Comparison of ENCODE assay signal across 23 cellular contexts in the genomic region with DNA sequence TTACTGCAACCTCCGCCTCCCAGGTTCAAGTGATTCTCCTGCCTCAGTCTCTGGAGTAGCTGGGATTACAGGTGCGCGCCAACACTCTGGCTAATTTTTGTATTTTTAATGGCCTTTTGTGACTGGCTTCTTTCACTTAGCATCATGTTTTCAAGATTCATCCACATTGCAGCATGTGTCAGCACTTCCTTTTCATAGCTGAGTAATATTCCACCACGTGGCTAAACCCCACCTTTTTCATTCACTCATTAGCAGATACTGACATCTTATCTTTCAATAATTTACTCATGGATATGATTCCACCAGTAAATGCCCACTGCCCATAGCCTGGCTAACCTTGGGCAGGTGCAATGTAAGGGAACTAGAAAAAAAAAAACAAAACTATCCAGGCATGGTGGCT. TPM values are rescaled to one million over a fixed set of nuclear protein-coding genes. Genes with fewer than 3 reads are reported as not detected.
DNase-seq lines count a peak whose midpoint lies in the region; ATAC-seq, FAIRE-seq and TF ChIP-seq lines count a peak whose summit lies in the region.
"Had no signal": no experiment of that assay in that cellular context is flagged by ENCODE, and none has a peak within 500 bp of the region (broad histone marks: within the 10 kb centered on the region; RNA-seq: fewer than 3 reads in every experiment).

No MANE protein-coding gene starts in this region.

- H3K9me3 Mint-ChIP-seq in CD14-positive monocyte: peaks cover 3 to 16% (median 6%) of the 10 kb centered on the region in 7 donors
- H3K9me3 Mint-ChIP-seq in dendritic cell treated with granulocyte-macrophage colony-stimulating factor and Interleukin-4, amounts not matched to agents 40 ng/mL and 50 ng/mL, for 4 days: no peaks in the 10 kb centered on the region
- H3K9me3 Mint-ChIP-seq: CD4-positive, alpha-beta T cell; CD8-positive, alpha-beta memory T cell; HFFc6 had no signal

- ATAC-seq in A549 (no peak), HG02759 (IDR thresholded peaks at IDR 0.05; ENCODE audit: unreplicated experiment) (no peak)
- ATAC-seq: GM12878, HCT116 had no signal

- peaks cover 72% of the 10 kb centered on the region for H3K4me1 Mint-ChIP-seq in CD14-positive monocyte
- H3K4me1 Mint-ChIP-seq in dendritic cell treated with granulocyte-macrophage colony-stimulating factor and Interleukin-4, amounts not matched to agents 40 ng/mL and 50 ng/mL, for 4 days (ENCODE audit: low read depth): peaks cover 71% of the 10 kb centered on the region
- H3K4me1 Mint-ChIP-seq: B cell; CD8-positive, alpha-beta memory T cell had no signal

- H3K9me3 ChIP-seq in A549 (peaks cover 18% of the 10 kb centered on the region), HEK293 (ENCODE audit: control insufficient read depth, insufficient read depth, low read depth, low read length) (no peaks in the 10 kb centered on the region)

- FAIRE-seq in A549 (lab: Jason Lieb, UNC): no peak
- FAIRE-seq: G401.6, GM12878, GM19239, H1 had no signal

- peak overlapping the region; percentile 99 to 100 (median 100) for H3K27ac Mint-ChIP-seq in CD14-positive monocyte
- H3K27ac Mint-ChIP-seq in dendritic cell treated with granulocyte-macrophage colony-stimulating factor and Interleukin-4, amounts not matched to agents 40 ng/mL and 50 ng/mL, for 4 days: peak overlapping the region; percentile 93
- H3K27ac Mint-ChIP-seq: B cell; CD4-positive, alpha-beta T cell had no signal

- 75% methylated on average over 4 of the region's 4 CpGs for WGBS in A549 (ENCODE audit: missing lambda C conversion rate)

- no peaks in the 10 kb centered on the region for H3K36me3 ChIP-seq in HEK293 (ENCODE audit: control insufficient read depth in 2 of 2, insufficient read depth in 1 of 2, low read length in 2 of 2)
- H3K36me3 ChIP-seq: BLaER1 had no signal

- POLR2A ChIA-PET in A549 (lab: Yijun Ruan, JAX) (interaction anchor here (0.7 to 2.4 kb wide), 2 partner anchors 32 to 43 kb away, joined by 4 to 21 read pairs; a partner anchor contains a TSS), HEK293 (lab: Yijun Ruan, JAX) (interaction anchor here (0.5 to 1.2 kb wide), 2 partner anchors 21 to 33 kb away, joined by 3 read pairs; no protein-coding TSS in a partner anchor)

- peak overlapping the region; percentile 7 to 81 for H3K4me3 Mint-ChIP-seq in CD14-positive monocyte
- H3K4me3 Mint-ChIP-seq in dendritic cell treated with granulocyte-macrophage colony-stimulating factor and Interleukin-4, amounts not matched to agents 40 ng/mL and 50 ng/mL, for 4 days: peak overlapping the region; percentile 72
- H3K4me3 Mint-ChIP-seq: B cell; CD4-positive, alpha-beta T cell; CD8-positive, alpha-beta memory T cell; HFFc6 had no signal

- TF ChIP-seq POLR2A in A549 (IDR thresholded peaks at IDR 0.05; ENCODE audit: low read length): no peak

- H3K36me3 Mint-ChIP-seq in CD14-positive monocyte: peaks cover 85 to 94% of the 10 kb centered on the region in 2 donors
- H3K36me3 Mint-ChIP-seq in dendritic cell treated with granulocyte-macrophage colony-stimulating factor and Interleukin-4, amounts not matched to agents 40 ng/mL and 50 ng/mL, for 4 days (ENCODE audit: low read depth): peaks cover 77% of the 10 kb centered on the region
- H3K36me3 Mint-ChIP-seq: CD8-positive, alpha-beta memory T cell had no signal

- DNase-seq in A549 (ENCODE audit: low read depth in 1 of 2, low spot score in 1 of 2): no peak
- no peak for DNase-seq in CD14-positive monocyte (ENCODE audit: low spot score)
- DNase-seq in HK-2 (ENCODE audit: unreplicated experiment): no peak
- DNase-seq in superior temporal gyrus (ENCODE audit: extremely low spot score): no peak
- DNase-seq: CD4-positive, alpha-beta T cell; CD8-positive, alpha-beta memory T cell; DMS153; DND-41; GM23248; H7; HFFc6 had no signal

- H3K4me2 ChIP-seq in A549: no peak overlapping the region
- H3K4me2 ChIP-seq: BLaER1 had no signal

- peaks cover 2 to 14% (median 8%) of the 10 kb centered on the region in 3 donors for H3K27me3 Mint-ChIP-seq in CD14-positive monocyte (ENCODE audit: low read depth in 3 of 3)
- no peaks in the 10 kb centered on the region for H3K27me3 Mint-ChIP-seq in dendritic cell treated with granulocyte-macrophage colony-stimulating factor and Interleukin-4, amounts not matched to agents 40 ng/mL and 50 ng/mL, for 4 days

- no peak for TF ChIP-seq RAD21 in A549 (conservative IDR thresholded peaks at IDR 0.05 in 1 of 2, IDR thresholded peaks at IDR 0.05 in 1 of 2)

- intact Hi-C loops in CD14-positive monocyte (cut with micrococcal nuclease): no loop called here
- intact Hi-C loops in dendritic cell treated with granulocyte-macrophage colony-stimulating factor and Interleukin-4, amounts not matched to agents 40 ng/mL and 50 ng/mL, for 4 days (cut with micrococcal nuclease): no loop called here

- H3K4me1 ChIP-seq in A549 (peaks cover 19% of the 10 kb centered on the region), HEK293 (ENCODE audit: control insufficient read depth, insufficient read depth, low read length) (no peaks in the 10 kb centered on the region)
- H3K4me1 ChIP-seq: BLaER1 had no signal

- TF ChIP-seq EP300 in A549 (IDR thresholded peaks at IDR 0.05): no peak

- H3K27ac ChIP-seq in A549 (peak overlapping the region; percentile 67 to 81; a peak in 5 of 6 replicates), HEK293 (ENCODE audit: extremely low read depth, low read depth, low read length) (no peak overlapping the region)
- H3K27ac ChIP-seq: BLaER1, C4-2B, GM23248 had no signal

- CTCF ChIA-PET in A549 (lab: Yijun Ruan, JAX) (interaction anchor here (1.2 to 7.1 kb wide), 6 partner anchors 10 to 75 kb away, joined by 4 to 73 read pairs (median 6); a partner anchor contains a TSS), HEK293 (lab: Yijun Ruan, JAX) (interaction anchor here (0.7 to 2.0 kb wide), 3 partner anchors 32 to 78 kb away, joined by 4 to 16 read pairs (median 11); a partner anchor contains a TSS)

- TF ChIP-seq CTCF in A549 (IDR thresholded peaks at IDR 0.05): no peak
- no peak for TF ChIP-seq CTCF in CD14-positive monocyte (IDR thresholded peaks at IDR 0.05)
- no peak for TF ChIP-seq CTCF in HEK293 (tag by site-specific recombination; IDR thresholded peaks at IDR 0.05)

- H3K4me3 ChIP-seq in A549: no peak overlapping the region
- H3K4me3 ChIP-seq in HEK293 (ENCODE audit: low read depth, low read length): no peak overlapping the region
- H3K4me3 ChIP-seq: BLaER1, GM12878, GM23248 had no signal

TF ChIP-seq in A549, 52 proteins besides CTCF, POLR2A, EP300 and RAD21 (continues in another document):
- TF ChIP-seq MYC (IDR thresholded peaks at IDR 0.05; ENCODE audit: borderline replicate concordance, low read length) (no peak), JUN (IDR thresholded peaks at IDR 0.05) (no peak), MAFK (IDR thresholded peaks at IDR 0.05; ENCODE audit: partially characterized antibody) (no peak), PHF8 (IDR thresholded peaks at IDR 0.05; ENCODE audit: borderline replicate concordance, low read depth) (no peak)
- TF ChIP-seq, protein P1, sequence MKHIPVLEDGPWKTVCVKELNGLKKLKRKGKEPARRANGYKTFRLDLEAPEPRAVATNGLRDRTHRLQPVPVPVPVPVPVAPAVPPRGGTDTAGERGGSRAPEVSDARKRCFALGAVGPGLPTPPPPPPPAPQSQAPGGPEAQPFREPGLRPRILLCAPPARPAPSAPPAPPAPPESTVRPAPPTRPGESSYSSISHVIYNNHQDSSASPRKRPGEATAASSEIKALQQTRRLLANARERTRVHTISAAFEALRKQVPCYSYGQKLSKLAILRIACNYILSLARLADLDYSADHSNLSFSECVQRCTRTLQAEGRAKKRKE (CRISPR knock-in tag; IDR thresholded peaks at IDR 0.05; ENCODE audit: low read depth): no peak

TF ChIP-seq in HEK293, 187 proteins besides CTCF, POLR2A, EP300 and RAD21:
- TF ChIP-seq, protein P2, sequence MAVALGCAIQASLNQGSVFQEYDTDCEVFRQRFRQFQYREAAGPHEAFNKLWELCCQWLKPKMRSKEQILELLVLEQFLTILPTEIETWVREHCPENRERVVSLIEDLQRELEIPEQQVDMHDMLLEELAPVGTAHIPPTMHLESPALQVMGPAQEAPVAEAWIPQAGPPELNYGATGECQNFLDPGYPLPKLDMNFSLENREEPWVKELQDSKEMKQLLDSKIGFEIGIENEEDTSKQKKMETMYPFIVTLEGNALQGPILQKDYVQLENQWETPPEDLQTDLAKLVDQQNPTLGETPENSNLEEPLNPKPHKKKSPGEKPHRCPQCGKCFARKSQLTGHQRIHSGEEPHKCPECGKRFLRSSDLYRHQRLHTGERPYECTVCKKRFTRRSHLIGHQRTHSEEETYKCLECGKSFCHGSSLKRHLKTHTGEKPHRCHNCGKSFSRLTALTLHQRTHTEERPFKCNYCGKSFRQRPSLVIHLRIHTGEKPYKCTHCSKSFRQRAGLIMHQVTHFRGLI (tag by site-specific recombination; IDR thresholded peaks at IDR 0.05): no peak
- TF ChIP-seq ZNF146 (tag by site-specific recombination; IDR thresholded peaks at IDR 0.05): peak; percentile 84
TF ChIP-seq in HEK293: peak in this region for 1.

RNA-seq across cellular contexts. Expression of a gene that starts 6.9 kb away (rescaled TPM):
- polyA plus RNA-seq in A549 (2011; rRNA removed): 3.4 and 3.5 TPM in 2 replicates
- polyA plus RNA-seq in A549 (2012; cell fraction: cytosol; rRNA removed): 1.9 and 2.5 TPM in 2 replicates
- polyA plus RNA-seq in A549 (2012; cell fraction: nucleus; rRNA removed): 15.1 and 15.4 TPM in 2 replicates
- polyA plus RNA-seq in A549 (2017; fragmentation: RNase III; extraction: RNeasy Plus Mini Kit Qiagen cat#74134 plus additional on column Dnase treatment): 1.4 to 1.6 TPM (median 1.5 TPM) in 3 replicates
- 1.4 and 2.1 TPM in 2 replicates for polyA minus RNA-seq in A549 (2011; rRNA and poly(A)+ RNA removed)
- 100 to 1,000 TPM; 143 to 320 TPM for polyA plus RNA-seq in CD14-positive monocyte
- polyA plus RNA-seq: CD8-positive, alpha-beta memory T cell had no signal

RNA-seq across cellular contexts. Expression of a gene that starts 15.5 kb away (rescaled TPM):
- 0.28 and 0.36 TPM in 2 replicates for polyA plus RNA-seq in A549 (2011; rRNA removed)
- polyA plus RNA-seq in A549 (2012; cell fraction: cytosol; rRNA removed): 0.12 and 0.29 TPM in 2 replicates
- 1.2 and 1.4 TPM in 2 replicates for polyA plus RNA-seq in A549 (2012; cell fraction: nucleus; rRNA removed)
- polyA plus RNA-seq in A549 (2017; fragmentation: RNase III; extraction: RNeasy Plus Mini Kit Qiagen cat#74134 plus additional on column Dnase treatment): 0.13 to 0.25 TPM (median 0.17 TPM) in 3 replicates
- 0.25 and 0.68 TPM in 2 replicates for polyA minus RNA-seq in A549 (2011; rRNA and poly(A)+ RNA removed)
- polyA plus RNA-seq in CD14-positive monocyte: 1 to 10 TPM; 2.4 to 4.3 TPM
- polyA plus RNA-seq: AG04450 had no signal

RNA-seq across cellular contexts. Expression of a gene that starts 32.6 kb away (rescaled TPM):
- polyA plus RNA-seq in A549 (2011; rRNA removed) (12.4 and 14.4 TPM in 2 replicates), A549 (2017; fragmentation: RNase III; extraction: RNeasy Plus Mini Kit Qiagen cat#74134 plus additional on column Dnase treatment) (23.1 to 24.5 TPM (median 23.4 TPM) in 3 replicates), CD14-positive monocyte (1 to 10 TPM; 3.4 to 3.8 TPM)
- 32.0 and 39.6 TPM in 2 replicates for polyA plus RNA-seq in A549 (2012; cell fraction: cytosol; rRNA removed)
- 108 and 153 TPM in 2 replicates for polyA plus RNA-seq in A549 (2012; cell fraction: nucleus; rRNA removed)
- 20.8 and 26.6 TPM in 2 replicates for polyA minus RNA-seq in A549 (2011; rRNA and poly(A)+ RNA removed)

RNA-seq across cellular contexts. Expression of a gene that starts 41.8 kb away (rescaled TPM):
- polyA plus RNA-seq in A549 (2011; rRNA removed) (1.5 and 1.6 TPM in 2 replicates), A549 (2017; fragmentation: RNase III; extraction: RNeasy Plus Mini Kit Qiagen cat#74134 plus additional on column Dnase treatment) (4.6 to 5.7 TPM (median 5.5 TPM) in 3 replicates), CD14-positive monocyte (1 to 10 TPM; 6.5 to 7.3 TPM)
- 4.2 and 5.9 TPM in 2 replicates for polyA plus RNA-seq in A549 (2012; cell fraction: cytosol; rRNA removed)
- 19.1 and 20.8 TPM in 2 replicates for polyA plus RNA-seq in A549 (2012; cell fraction: nucleus; rRNA removed)
- polyA minus RNA-seq in A549 (2011; rRNA and poly(A)+ RNA removed): 0.21 and 2.1 TPM in 2 replicates

Comparison
In these comparisons a context has a peak if more than half of its experiments do, and no peak if none do; other contexts are left out.
1. RNA of a gene that starts 6.9 kb away (polyA plus RNA-seq): 143 to 320 TPM in CD14-positive monocyte; 1.4 to 15.4 TPM in A549; every median in the first group is over 4 times any median in the second.